Comparison of ENCODE assay signal across 8 cellular contexts in the genomic region with DNA sequence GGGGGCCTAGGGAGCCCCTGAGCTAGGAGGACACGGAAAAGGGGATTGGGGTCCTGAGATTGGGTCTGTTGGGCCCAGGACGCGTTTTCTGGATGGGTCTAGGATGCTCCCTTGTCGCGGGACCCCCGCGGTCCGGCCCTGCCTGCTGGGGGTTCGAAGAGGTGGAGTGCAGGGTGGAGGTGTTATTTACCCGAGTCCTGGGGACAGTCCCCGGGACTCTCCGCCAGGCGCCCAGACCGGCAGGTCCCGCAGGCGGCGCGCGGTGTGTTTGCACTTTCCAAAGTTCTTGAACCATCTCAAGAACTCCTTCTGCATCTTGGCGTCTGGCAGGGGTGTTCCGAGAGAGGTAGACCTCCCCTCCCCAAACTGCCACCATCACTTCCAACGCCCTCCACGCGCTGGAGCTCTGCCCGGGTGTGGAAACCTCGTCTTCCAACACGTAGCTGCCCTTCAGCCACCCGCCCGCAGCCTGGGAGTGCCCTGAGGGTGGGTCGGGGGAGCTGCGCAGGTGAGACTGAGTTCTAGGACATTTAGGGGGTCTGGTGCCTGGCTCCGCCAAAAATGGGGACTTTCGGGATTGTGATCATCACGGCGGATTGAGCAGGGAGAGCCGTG. TPM values are rescaled to one million over a fixed set of nuclear protein-coding genes. Genes with fewer than 3 reads are reported as not detected.
DNase-seq lines count a peak whose midpoint lies in the region; ATAC-seq and TF ChIP-seq lines count a peak whose summit lies in the region.

No MANE protein-coding gene starts in this region.

- peaks cover 72% of the 10 kb centered on the region for H3K27me3 Mint-ChIP-seq in T-helper 1 cell treated with Interleukin-12 subunit alpha and Interleukin-12 subunit beta and Interleukin-4 antibody, amounts not matched to agents 30 μg/mL and 1 μg/mL, for 36 hours (ENCODE audit: low read depth)
- H3K27me3 Mint-ChIP-seq in central memory CD8-positive, alpha-beta T cell, result peaks cover 71% of the 10 kb centered on the region
- peaks cover 74% of the 10 kb centered on the region for H3K27me3 Mint-ChIP-seq in stimulated activated naive CD8-positive, alpha-beta T cell treated with anti-CD3 and anti-CD28 coated beads, Interleukin-15, Interleukin-2, amounts not matched to agents 100 ng/mL and 50 ng/mL, for 24 hours

- peak overlapping the region; percentile 81 for H3K4me3 Mint-ChIP-seq in T-helper 1 cell treated with Interleukin-12 subunit alpha and Interleukin-12 subunit beta and Interleukin-4 antibody, amounts not matched to agents 30 μg/mL and 1 μg/mL, for 36 hours
- H3K4me3 Mint-ChIP-seq in central memory CD8-positive, alpha-beta T cell, result peak overlapping the region; percentile 79
- peak overlapping the region; percentile 82 for H3K4me3 Mint-ChIP-seq in stimulated activated naive CD8-positive, alpha-beta T cell treated with anti-CD3 and anti-CD28 coated beads, Interleukin-15, Interleukin-2, amounts not matched to agents 100 ng/mL and 50 ng/mL, for 24 hours

- peak overlapping the region; percentile 90 to 94 for H3K27ac ChIP-seq in left lung

- intact Hi-C loops in left lung (cut with DNase I), result loop anchor here in 1 of 2 donors (10.0 kb wide), 1 partner anchor 271 kb away; no protein-coding TSS in a partner anchor

- H3K27ac Mint-ChIP-seq in T-helper 1 cell treated with Interleukin-12 subunit alpha and Interleukin-12 subunit beta and Interleukin-4 antibody, amounts not matched to agents 30 μg/mL and 1 μg/mL, for 36 hours, result no peak overlapping the region
- peak overlapping the region; percentile 70 for H3K27ac Mint-ChIP-seq in central memory CD8-positive, alpha-beta T cell (ENCODE audit: low read depth)
- no peak overlapping the region for H3K27ac Mint-ChIP-seq in stimulated activated naive CD8-positive, alpha-beta T cell treated with anti-CD3 and anti-CD28 coated beads, Interleukin-15, Interleukin-2, amounts not matched to agents 100 ng/mL and 50 ng/mL, for 24 hours

- no peaks in the 10 kb centered on the region for H3K36me3 ChIP-seq in left lung

- H3K9me3 ChIP-seq in left lung, result no peaks in the 10 kb centered on the region

- peaks cover 0 to 45% of the 10 kb centered on the region in 2 donors for H3K27me3 ChIP-seq in left lung

- DNase-seq in GM12864 (ENCODE audit: low read depth) (no peak), left lung (peak; percentile 74 to 86), epidermal melanocyte (ENCODE audit: insufficient read length, low spot score) (no peak), UCSD-AML1 (lab: John Stamatoyannopoulos, UW; ENCODE audit: unreplicated experiment) (no peak)
- peak in 1 of 2 donors; percentile 16 for DNase-seq in central memory CD8-positive, alpha-beta T cell (ENCODE audit: low spot score in 2 of 2)

- no peaks in the 10 kb centered on the region for H3K36me3 Mint-ChIP-seq in T-helper 1 cell treated with Interleukin-12 subunit alpha and Interleukin-12 subunit beta and Interleukin-4 antibody, amounts not matched to agents 30 μg/mL and 1 μg/mL, for 36 hours (ENCODE audit: low read depth)
- peaks cover 4% of the 10 kb centered on the region for H3K36me3 Mint-ChIP-seq in central memory CD8-positive, alpha-beta T cell (ENCODE audit: insufficient read depth)
- no peaks in the 10 kb centered on the region for H3K36me3 Mint-ChIP-seq in stimulated activated naive CD8-positive, alpha-beta T cell treated with anti-CD3 and anti-CD28 coated beads, Interleukin-15, Interleukin-2, amounts not matched to agents 100 ng/mL and 50 ng/mL, for 24 hours (ENCODE audit: low read depth)

- H3K4me3 ChIP-seq in GM12864 (ENCODE audit: low read depth, low read length), result peak overlapping the region; percentile 71
- peak overlapping the region; percentile 51 to 57 for H3K4me3 ChIP-seq in left lung

- peaks cover 14 to 56% of the 10 kb centered on the region in 2 donors for H3K4me1 ChIP-seq in left lung

- TF ChIP-seq CTCF in GM12864 (IDR thresholded peaks at IDR 0.05; ENCODE audit: low read depth, low read length, missing control alignments) (peak; percentile 19), left lung (IDR thresholded peaks at IDR 0.05) (no peak)

- peaks cover 20% of the 10 kb centered on the region for H3K4me1 Mint-ChIP-seq in T-helper 1 cell treated with Interleukin-12 subunit alpha and Interleukin-12 subunit beta and Interleukin-4 antibody, amounts not matched to agents 30 μg/mL and 1 μg/mL, for 36 hours (ENCODE audit: low read depth)
- H3K4me1 Mint-ChIP-seq in central memory CD8-positive, alpha-beta T cell, result peaks cover 21% of the 10 kb centered on the region
- peaks cover 33% of the 10 kb centered on the region for H3K4me1 Mint-ChIP-seq in stimulated activated naive CD8-positive, alpha-beta T cell treated with anti-CD3 and anti-CD28 coated beads, Interleukin-15, Interleukin-2, amounts not matched to agents 100 ng/mL and 50 ng/mL, for 24 hours (ENCODE audit: low read depth)

- H3K9me3 Mint-ChIP-seq in T-helper 1 cell treated with Interleukin-12 subunit alpha and Interleukin-12 subunit beta and Interleukin-4 antibody, amounts not matched to agents 30 μg/mL and 1 μg/mL, for 36 hours, result no peaks in the 10 kb centered on the region
- H3K9me3 Mint-ChIP-seq in central memory CD8-positive, alpha-beta T cell, result no peaks in the 10 kb centered on the region
- no peaks in the 10 kb centered on the region for H3K9me3 Mint-ChIP-seq in stimulated activated naive CD8-positive, alpha-beta T cell treated with anti-CD3 and anti-CD28 coated beads, Interleukin-15, Interleukin-2, amounts not matched to agents 100 ng/mL and 50 ng/mL, for 24 hours

- ATAC-seq in HG02884 (IDR thresholded peaks at IDR 0.05; ENCODE audit: unreplicated experiment) (peak; percentile 30), left lung (peak; percentile 68)
- ATAC-seq in central memory CD8-positive, alpha-beta T cell (replicated peaks; ENCODE audit: extremely low read depth, poor library complexity, severe bottlenecking), result peak; percentile 42

RNA-seq across cellular contexts. Expression of a gene that starts 0.6 kb away (rescaled TPM):
- 100 to 1,000 TPM; 377 to 520 TPM for total RNA-seq in left lung

RNA-seq across cellular contexts. Expression of a gene that starts 25.9 kb away (rescaled TPM):
- 100 to 1,000 TPM; 162 to 210 TPM for total RNA-seq in left lung

Comparison
In these comparisons a context has a peak if more than half of its experiments do, and no peak if none do; other contexts are left out.
1. DNase-seq: peak in left lung (2 of 2); none in GM12864 (single experiment), epidermal melanocyte (single experiment) and UCSD-AML1 (single experiment).
2. Peak in every context shown above with its lines, with median percentiles within 50 percentile points of each other: ATAC-seq and H3K4me3 Mint-ChIP-seq.